ENCODE assay signal across 8 cellular contexts in the genomic region with DNA sequence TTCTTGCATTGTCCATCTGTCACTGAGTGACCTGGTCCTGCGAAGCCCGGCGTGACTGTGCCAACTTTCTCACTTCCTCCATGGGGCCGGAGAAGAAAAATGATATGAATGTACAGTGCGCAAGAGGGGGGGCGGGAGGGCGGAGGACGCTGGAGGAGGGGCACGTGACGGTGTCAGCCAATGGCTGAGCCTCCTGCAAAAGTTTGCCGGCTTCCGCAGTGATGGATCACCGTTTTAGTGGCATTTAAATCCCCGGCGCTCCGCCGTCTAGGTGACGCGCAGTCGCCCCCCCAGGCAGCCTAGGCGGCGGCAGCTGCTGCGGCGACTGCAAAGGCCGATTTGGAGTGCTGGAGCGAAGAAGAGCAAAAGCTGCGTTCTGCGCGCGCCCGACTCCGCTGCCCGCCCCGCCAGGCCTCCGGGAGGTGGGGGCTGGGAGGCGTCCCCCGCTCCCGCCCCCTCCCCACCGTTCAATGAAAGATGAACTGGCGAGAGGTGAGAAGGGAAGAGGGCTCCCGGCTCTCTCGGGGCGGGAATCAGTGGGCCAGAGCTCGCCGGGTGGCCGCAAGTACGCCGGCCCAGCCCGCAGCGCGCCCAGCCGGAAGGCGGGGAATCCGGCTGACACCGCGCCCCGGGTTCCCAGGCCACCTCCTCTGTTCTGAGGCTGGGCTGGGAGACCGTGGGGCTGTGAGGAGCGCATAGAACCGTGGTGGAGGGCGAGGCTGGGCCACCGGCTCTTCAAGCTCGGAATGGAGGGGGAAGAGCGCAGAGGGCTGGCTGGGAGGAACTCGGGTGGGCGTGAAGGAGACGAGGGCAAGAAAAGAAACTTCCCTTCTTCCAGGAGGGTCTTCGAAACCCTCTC. TPM values are rescaled to one million over a fixed set of nuclear protein-coding genes. Genes with fewer than 3 reads are reported as not detected.
DNase-seq lines count a peak whose midpoint lies in the region; ATAC-seq and TF ChIP-seq lines count a peak whose summit lies in the region.

A gene (minus strand): TSS at position 104 of the 859 bp plus-strand sequence. CDS start 88 bp downstream, at position 16.

- H2AK5ac ChIP-seq in mesenchymal stem cell (ENCODE audit: low read length, severe bottlenecking), result peak within 1 kb of the TSS; percentile 35

- ATAC-seq in GM19025 (IDR thresholded peaks at IDR 0.05; ENCODE audit: low read depth, unreplicated experiment) (peak; percentile 92), HG03139 (IDR thresholded peaks at IDR 0.05; ENCODE audit: unreplicated experiment) (peak; percentile 75)

- H3K4me1 ChIP-seq in mesenchymal stem cell (ENCODE audit: control insufficient read depth, insufficient read depth, low read depth, low read length), result peaks cover 11% of the 10 kb centered on the region

- peak within 1 kb of the TSS in 1 of 2 experiments; percentile 95 for H3K23ac ChIP-seq in mesenchymal stem cell (ENCODE audit: low read length in 2 of 2)

- peaks cover 22 to 100% (median 99%) of the 10 kb centered on the region in 45 donors for H3K27me3 ChIP-seq in dorsolateral prefrontal cortex
- no peaks in the 10 kb centered on the region for H3K27me3 ChIP-seq in mesenchymal stem cell (ENCODE audit: control insufficient read depth in 1 of 2, insufficient read depth in 1 of 2, low read length in 2 of 2)

- H2AFZ ChIP-seq in mesenchymal stem cell (ENCODE audit: low read depth, low read length), result peak within 1 kb of the TSS; percentile 52

- H4K91ac ChIP-seq in mesenchymal stem cell (ENCODE audit: low read length), result peak within 1 kb of the TSS; percentile 3

- peak within 1 kb of the TSS in 1 of 2 experiments; percentile 80 for H3K4ac ChIP-seq in mesenchymal stem cell (ENCODE audit: low read depth in 1 of 2, low read length in 2 of 2)

- peak within 1 kb of the TSS; percentile 36 for H2BK15ac ChIP-seq in mesenchymal stem cell (ENCODE audit: low read depth, poor library complexity, severe bottlenecking)

- peak within 1 kb of the TSS; percentile 32 for H4K8ac ChIP-seq in mesenchymal stem cell (ENCODE audit: low read length)

- H2BK120ac ChIP-seq in mesenchymal stem cell (ENCODE audit: low read depth, low read length), result peak within 1 kb of the TSS; percentile 58

- WGBS in mesenchymal stem cell, result under 1% methylated on average over 43 of the region's 68 CpGs

- peak within 1 kb of the TSS; percentile 96 for H3K9ac ChIP-seq in mesenchymal stem cell (ENCODE audit: low read length)

- no peaks in the 10 kb centered on the region for H3K9me3 ChIP-seq in mesenchymal stem cell (ENCODE audit: control insufficient read depth, low read length)

- peak within 1 kb of the TSS in 1 of 2 experiments; percentile 56 for H3K14ac ChIP-seq in mesenchymal stem cell (ENCODE audit: low read length in 2 of 2)

- H3K79me1 ChIP-seq in mesenchymal stem cell (replicated peaks; ENCODE audit: low read length, poor library complexity, severe bottlenecking), result peaks cover 1% of the 10 kb centered on the region

- TF ChIP-seq CTCF in AG09309 (IDR thresholded peaks at IDR 0.05; ENCODE audit: control insufficient read depth, insufficient read depth, low read depth, low read length, missing control alignments) (no peak), dorsolateral prefrontal cortex (IDR thresholded peaks at IDR 0.05 in 54 of 56, conservative IDR thresholded peaks at IDR 0.05 in 2 of 56; ENCODE audit: low read depth in 1 of 56, partially characterized antibody in 56 of 56) (no peak)

- H3K18ac ChIP-seq in mesenchymal stem cell (ENCODE audit: low read depth in 1 of 2, low read length in 2 of 2), result peak within 1 kb of the TSS; percentile 71 to 89

- peak; percentile 62 for DNase-seq in AG09309 (ENCODE audit: low read depth)
- DNase-seq in NCI-H226, result peak; percentile 98
- DNase-seq in activated CD4-positive, alpha-beta T cell treated with anti-CD3 and anti-CD28 coated beads for 4 hours, result peak; percentile 63 to 72
- DNase-seq in dorsolateral prefrontal cortex, result no peak
- peak; percentile 85 for DNase-seq in mesenchymal stem cell
- DNase-seq in stimulated activated CD8-positive, alpha-beta memory T cell treated with anti-CD3 and anti-CD28 coated beads, Interleukin-15, amount 100 ng/mL, for 4 hours (ENCODE audit: low read depth in 2 of 2), result peak; percentile 50 to 57

- peak within 1 kb of the TSS; percentile 83 for H3K4me3 ChIP-seq in AG09309 (ENCODE audit: control insufficient read depth, low read depth, low read length)
- peak within 1 kb of the TSS in 57 of 59 donors; percentile 14 to 67 (median 43) for H3K4me3 ChIP-seq in dorsolateral prefrontal cortex
- H3K4me3 ChIP-seq in mesenchymal stem cell (ENCODE audit: insufficient read depth in 1 of 2, low read depth in 1 of 2, low read length in 2 of 2), result peak within 1 kb of the TSS; percentile 85 to 92

- H2BK12ac ChIP-seq in mesenchymal stem cell (ENCODE audit: low read length in 2 of 2), result peak within 1 kb of the TSS; percentile 47 to 62

- peak within 1 kb of the TSS; percentile 96 for H3K4me2 ChIP-seq in mesenchymal stem cell (ENCODE audit: low read length, poor library complexity, severe bottlenecking)

- intact Hi-C loops in dorsolateral prefrontal cortex (cut with DNase I), result no loop called here

- H2BK5ac ChIP-seq in mesenchymal stem cell (ENCODE audit: low read depth, low read length, poor library complexity, severe bottlenecking), result peak within 1 kb of the TSS; percentile 93

- H3K27ac ChIP-seq in dorsolateral prefrontal cortex, result peak within 1 kb of the TSS in 1 of 59 donors; percentile 33
- peak within 1 kb of the TSS; percentile 81 for H3K27ac ChIP-seq in mesenchymal stem cell (ENCODE audit: low read length, poor library complexity, severe bottlenecking)

- H3K36me3 ChIP-seq in mesenchymal stem cell (ENCODE audit: control insufficient read depth in 1 of 2, insufficient read depth in 2 of 2, low read depth in 1 of 2, low read length in 2 of 2), result peaks cover 7 to 8% of the 10 kb centered on the region in 2 experiments

RNA-seq across cellular contexts. Expression of the gene that starts here (rescaled TPM):
- total RNA-seq in dorsolateral prefrontal cortex, result under 1 TPM in 2 of 120 experiments, not detected in 118; 0.21 to 0.27 TPM
- 1.6 TPM for polyA plus RNA-seq in mesenchymal stem cell (2013, experiment 1 of 2)
- polyA plus RNA-seq in mesenchymal stem cell (2013, experiment 2 of 2), result 1.5 TPM

Comparison
In these comparisons a context has a peak if more than half of its experiments do, and no peak if none do; other contexts are left out.
1. DNase-seq: peak in AG09309 (single experiment), NCI-H226 (single experiment), activated CD4-positive, alpha-beta T cell treated with anti-CD3 and anti-CD28 coated beads for 4 hours (2 of 2), mesenchymal stem cell (single experiment) and stimulated activated CD8-positive, alpha-beta memory T cell treated with anti-CD3 and anti-CD28 coated beads, Interleukin-15, amount 100 ng/mL, for 4 hours (2 of 2); none in dorsolateral prefrontal cortex (0 of 10).
2. Peak in every context shown above with its lines, with median percentiles within 50 percentile points of each other: H3K4me3 ChIP-seq.